ENCODE assay signal across 8 cellular contexts in the genomic region with DNA sequence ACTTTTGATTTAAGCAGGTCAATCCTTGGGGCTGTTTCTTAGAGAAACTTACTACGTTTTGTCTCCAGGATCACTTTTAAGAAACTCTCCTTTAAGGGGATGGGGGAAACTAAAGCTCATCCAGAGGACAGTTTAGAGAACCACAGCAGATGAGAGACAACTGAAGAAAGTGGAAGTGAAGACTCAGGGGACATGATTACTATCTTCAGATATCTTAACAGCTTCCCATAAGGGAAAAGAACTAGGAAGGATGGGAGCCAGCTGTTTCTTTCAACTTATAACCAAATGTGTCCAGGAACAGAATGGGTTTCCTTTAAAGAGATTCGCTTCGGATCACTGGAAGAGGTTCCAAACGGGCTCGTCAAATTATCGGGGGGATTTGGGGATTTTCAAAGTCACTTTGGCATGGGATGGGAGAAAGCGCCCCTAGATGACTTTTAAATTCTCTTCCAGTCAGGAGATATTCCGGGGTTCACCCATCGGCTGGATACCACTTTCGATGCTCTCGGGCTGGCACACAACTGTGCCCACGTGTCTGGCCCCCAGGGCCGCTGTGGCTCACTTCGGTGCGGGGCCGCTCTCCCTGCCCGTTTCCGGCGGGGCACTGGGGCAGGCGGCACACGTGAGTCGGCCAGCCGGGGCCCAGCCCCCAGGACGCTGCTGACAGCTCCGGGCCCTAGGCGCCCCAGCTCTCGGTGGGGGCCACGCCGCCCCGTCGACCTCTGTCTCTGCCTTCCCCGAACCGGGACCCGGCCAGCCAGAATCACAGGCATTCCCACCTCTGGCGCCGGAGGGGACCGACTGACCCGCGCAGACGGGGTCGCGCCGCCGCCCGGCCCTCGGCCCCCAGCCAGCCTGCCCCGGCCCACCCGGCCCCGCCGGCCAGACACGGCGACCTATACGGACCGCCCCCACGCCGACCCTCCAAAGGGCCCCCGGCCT.
DNase-seq lines count a peak whose midpoint lies in the region; ATAC-seq lines count a peak whose summit lies in the region.

No MANE protein-coding gene starts in this region.

- H3K36me3 ChIP-seq in mucosa of rectum (ENCODE audit: control insufficient read depth in 2 of 2, insufficient read depth in 2 of 2, low read length in 2 of 2) = no peaks in the 10 kb centered on the region

- peak; percentile 73 to 75 for DNase-seq in NCI-H2081 (lab: John Stamatoyannopoulos, UW)
- no peak for DNase-seq in NCI-H2081 treated with DMSO at 0.1 percent for 48 hours (lab: John Stamatoyannopoulos, UW)
- peak; percentile 61 to 84 for DNase-seq in NCI-H526 (lab: John Stamatoyannopoulos, UW)
- DNase-seq in activated CD8-positive, alpha-beta memory T cell treated with anti-CD3 and anti-CD28 coated beads, Interleukin-2, amount 50 U/mL, for 4 hours = peak; percentile 44
- no peak for DNase-seq in epithelial cell of prostate (ENCODE audit: low read depth, low spot score)
- peak in 5 of 6 experiments; percentile 2 to 41 (median 15) for DNase-seq in stimulated activated naive CD4-positive, alpha-beta T cell (lab: John Stamatoyannopoulos, UW)

- no peaks in the 10 kb centered on the region for H3K9me3 ChIP-seq in mucosa of rectum (ENCODE audit: control insufficient read depth in 2 of 2, low read length in 2 of 2)

- H3K4me3 ChIP-seq in mucosa of rectum (ENCODE audit: low read length in 2 of 2) = peak overlapping the region; percentile 60 to 75

- peak overlapping the region; percentile 42 to 86 for H3K9ac ChIP-seq in mucosa of rectum (ENCODE audit: low read depth in 1 of 2, low read length in 2 of 2)

- H3K27ac ChIP-seq in epithelial cell of prostate (peak overlapping the region; percentile 65), mucosa of rectum (ENCODE audit: low read depth in 2 of 2, low read length in 2 of 2) (peak overlapping the region; percentile 82 to 86)

- peaks cover 5 to 8% of the 10 kb centered on the region in 2 donors for H3K4me1 ChIP-seq in mucosa of rectum (ENCODE audit: control insufficient read depth in 2 of 2, insufficient read depth in 2 of 2, low read length in 2 of 2)

- peak; percentile 61 for ATAC-seq in HG02678 (IDR thresholded peaks at IDR 0.05; ENCODE audit: unreplicated experiment)

- H3K27me3 ChIP-seq in mucosa of rectum (ENCODE audit: control insufficient read depth in 2 of 2, insufficient read depth in 2 of 2, low read length in 2 of 2) = no peaks in the 10 kb centered on the region

Comparison
In these comparisons a context has a peak if more than half of its experiments do, and no peak if none do; other contexts are left out.
1. DNase-seq: peak in NCI-H2081 (2 of 2), NCI-H526 (2 of 2), activated CD8-positive, alpha-beta memory T cell treated with anti-CD3 and anti-CD28 coated beads, Interleukin-2, amount 50 U/mL, for 4 hours (single experiment) and stimulated activated naive CD4-positive, alpha-beta T cell (5 of 6); none in NCI-H2081 treated with DMSO at 0.1 percent for 48 hours (single experiment) and epithelial cell of prostate (single experiment).